In genomic region chr7:50068850-50069551, GRCh38 we compare ENCODE assay signal across 8 cellular contexts. TPM values are rescaled to one million over a fixed set of nuclear protein-coding genes. Genes with fewer than 3 reads are reported as not detected.
DNase-seq lines count a peak whose midpoint lies in the region; ATAC-seq, FAIRE-seq and TF ChIP-seq lines count a peak whose summit lies in the region.

No MANE protein-coding gene starts in this region.

- 0% methylated on average over 6 of the region's 6 CpGs for WGBS in GM12878 (ENCODE audit: insufficient coverage, insufficient replicate concordance, low lambda C conversion rate, missing lambda C conversion rate)
- 1 to 3% (median 1%) methylated on average over 6 of the region's 6 CpGs for WGBS in stomach, 5 donors

- SMC1A ChIA-PET in GM12878 (lab: Charles Lee; ENCODE audit: uncharacterized antibody, unreplicated experiment) = interaction anchor here (0.9 to 1.8 kb wide), 3 partner anchors 13 to 20 kb away, joined by 3 to 6 read pairs (median 5); no protein-coding TSS in a partner anchor

- H3K4me1 Mint-ChIP-seq in activated CD8-positive, alpha-beta memory T cell treated with anti-CD3 and anti-CD28 coated beads, Interleukin-2, amount 10 ng/mL, durations not matched to agents 7 days and 5 days = peaks cover 13% of the 10 kb centered on the region

- RAD21 ChIA-PET in GM12878 (lab: Charles Lee; ENCODE audit: unreplicated experiment) = interaction anchor here (1.0 kb wide), 1 partner anchor 23 kb away, joined by 3 read pairs; no protein-coding TSS in a partner anchor

- H3K4me1 ChIP-seq in GM12878 (ENCODE audit: control insufficient read depth, insufficient read depth, low read length) (peaks cover 5% of the 10 kb centered on the region), keratinocyte (ENCODE audit: control insufficient read depth, extremely low read depth, insufficient read depth, low read length) (peaks cover 13% of the 10 kb centered on the region), stomach (peaks cover 5 to 20% (median 15%) of the 10 kb centered on the region in 4 donors)

- peak; percentile 74 for ATAC-seq in activated CD8-positive, alpha-beta memory T cell treated with anti-CD3 and anti-CD28 coated beads, Interleukin-2, amount 10 ng/mL, durations not matched to agents 7 days and 5 days
- peak; percentile 64 for ATAC-seq in HG02852 (IDR thresholded peaks at IDR 0.05; ENCODE audit: unreplicated experiment)
- ATAC-seq in GM12878 = peak; percentile 84

- TF ChIP-seq RAD21 in GM12878 (IDR thresholded peaks at IDR 0.05; ENCODE audit: insufficient read depth, low read depth, low read length) = no peak

- H3K4me3 Mint-ChIP-seq in activated CD8-positive, alpha-beta memory T cell treated with anti-CD3 and anti-CD28 coated beads, Interleukin-2, amount 10 ng/mL, durations not matched to agents 7 days and 5 days = peak overlapping the region; percentile 71

- peaks cover 2% of the 10 kb centered on the region for H3K36me3 Mint-ChIP-seq in activated CD8-positive, alpha-beta memory T cell treated with anti-CD3 and anti-CD28 coated beads, Interleukin-2, amount 10 ng/mL, durations not matched to agents 7 days and 5 days

- TF ChIP-seq POLR2A in GM12878 (IDR thresholded peaks at IDR 0.05; ENCODE audit: low read depth, low read length) (no peak), stomach (IDR thresholded peaks at IDR 0.05) (no peak)

- peak overlapping the region; percentile 88 for H2AFZ ChIP-seq in GM12878 (ENCODE audit: control insufficient read depth, low read depth, low read length)
- peak overlapping the region; percentile 86 for H2AFZ ChIP-seq in keratinocyte (ENCODE audit: control insufficient read depth, low read length)

- H3K27ac ChIP-seq in GM12878 (ENCODE audit: control insufficient read depth, insufficient read depth) (no peak overlapping the region), keratinocyte (ENCODE audit: control insufficient read depth, insufficient read depth, low read length) (peak overlapping the region; percentile 19), stomach (peak overlapping the region; percentile 56 to 81 (median 77))

- POLR2A ChIA-PET in GM12878 (lab: Charles Lee) = interaction anchor here (1.2 kb wide), 1 partner anchor 14 kb away, joined by 3 read pairs; no protein-coding TSS in a partner anchor

- H3K9ac ChIP-seq in GM12878 (ENCODE audit: control insufficient read depth, insufficient read depth, low read length) (no peak overlapping the region; the same call in none of the 2 replicates), keratinocyte (ENCODE audit: control insufficient read depth, extremely low read depth, insufficient read depth, low read length) (peak overlapping the region; percentile 34)

- FAIRE-seq in GM12878 (lab: Jason Lieb, UNC) (no peak), keratinocyte (lab: Jason Lieb, UNC) (peak; percentile 77)

- H3K4me3 ChIP-seq in GM12878 (peak overlapping the region; percentile 45; the same call in 1 of the 2 replicates), keratinocyte (ENCODE audit: control insufficient read depth in 2 of 3, extremely low read depth in 1 of 3, insufficient read depth in 2 of 3, low read depth in 1 of 3, low read length in 3 of 3) (peak overlapping the region; percentile 29 to 75 (median 68)), stomach (peak overlapping the region; percentile 48 to 53 (median 48))

- dilution Hi-C loops in keratinocyte (cut with MboI; ENCODE audit: extremely low pct_ligation_motif_present, low sequenced_read_pairs) = no loop called here

- H3K9me3 ChIP-seq in GM12878 (replicated peaks; ENCODE audit: control insufficient read depth, insufficient read depth, low read length) (peaks cover 12% of the 10 kb centered on the region; the same call in 2 of the 3 replicates), keratinocyte (ENCODE audit: control insufficient read depth, low read depth, low read length) (no peaks in the 10 kb centered on the region), stomach (peaks cover 0 to 28% (median 21%) of the 10 kb centered on the region in 4 donors)

- H3K36me3 ChIP-seq in GM12878 (ENCODE audit: control insufficient read depth in 2 of 2, insufficient read depth in 2 of 2, low read length in 1 of 2) (no peaks in the 10 kb centered on the region), keratinocyte (ENCODE audit: control insufficient read depth in 2 of 2, extremely low read depth in 1 of 2, insufficient read depth in 2 of 2, low read length in 2 of 2) (no peaks in the 10 kb centered on the region), stomach (no peaks in the 10 kb centered on the region)

- H3K4me2 ChIP-seq in GM12878 (ENCODE audit: control insufficient read depth, insufficient read depth) = peak overlapping the region; percentile 85
- H3K4me2 ChIP-seq in keratinocyte (ENCODE audit: control insufficient read depth, extremely low read depth, insufficient read depth, low read depth, low read length) = peak overlapping the region; percentile 91

- H3K79me2 ChIP-seq in GM12878 (ENCODE audit: control insufficient read depth, insufficient read depth, low read length) = no peaks in the 10 kb centered on the region
- H3K79me2 ChIP-seq in keratinocyte (ENCODE audit: control insufficient read depth, insufficient read depth, low read length) = no peaks in the 10 kb centered on the region

- TF ChIP-seq EP300 in GM12878 (IDR thresholded peaks at IDR 0.05; ENCODE audit: borderline replicate concordance in 1 of 2, control insufficient read depth in 1 of 2, low read depth in 2 of 2, low read length in 2 of 2) = no peak
- TF ChIP-seq EP300 in stomach (IDR thresholded peaks at IDR 0.05) = no peak

- peaks cover 10% of the 10 kb centered on the region for H3K9me3 Mint-ChIP-seq in activated CD8-positive, alpha-beta memory T cell treated with anti-CD3 and anti-CD28 coated beads, Interleukin-2, amount 10 ng/mL, durations not matched to agents 7 days and 5 days (ENCODE audit: low read depth)

- no peaks in the 10 kb centered on the region for H3K9me1 ChIP-seq in keratinocyte (ENCODE audit: control insufficient read depth, extremely low read depth, insufficient read depth, low read length)

- DNase-seq in activated CD8-positive, alpha-beta memory T cell treated with anti-CD3 and anti-CD28 coated beads, Interleukin-2, amount 10 ng/mL, durations not matched to agents 7 days and 5 days = peak; percentile 44
- DNase-seq in activated CD8-positive, alpha-beta memory T cell treated with anti-CD3 and anti-CD28 coated beads, Interleukin-2, amount 50 U/mL, for 4 hours = no peak
- DNase-seq in NCI-H446 treated with DMSO at 0.1 percent for 48 hours (lab: John Stamatoyannopoulos, UW) (peak; percentile 9), GM12878 (ENCODE audit: low read depth, low spot score) (peak; percentile 9), keratinocyte (ENCODE audit: low read depth, low spot score) (peak; percentile 7), stomach (peak; percentile 54), HUDEP-2 (lab: John Stamatoyannopoulos, UW; ENCODE audit: unreplicated experiment in 76 of 76) (no peak)

- CTCF ChIA-PET in activated CD8-positive, alpha-beta memory T cell treated with anti-CD3 and anti-CD28 coated beads, Interleukin-2, amount 10 ng/mL, durations not matched to agents 7 days and 5 days (lab: Charles Lee) = interaction anchor here (1.0 to 1.5 kb wide), 2 partner anchors 24 to 42 kb away, joined by 3 to 4 read pairs; partner anchors contain the start of gene ZPBP
- CTCF ChIA-PET in GM12878 (lab: Yijun Ruan, JAX) = interaction anchor here (1.4 to 1.8 kb wide), 2 partner anchors 24 to 1093 kb away, joined by 5 to 7 read pairs; partner anchors contain the start of gene ZPBP

- in situ Hi-C loops in GM12878 (cut with MboI) = no loop called here

- H3K27ac Mint-ChIP-seq in activated CD8-positive, alpha-beta memory T cell treated with anti-CD3 and anti-CD28 coated beads, Interleukin-2, amount 10 ng/mL, durations not matched to agents 7 days and 5 days = peak overlapping the region; percentile 49

- H4K20me1 ChIP-seq in GM12878 (ENCODE audit: control insufficient read depth, insufficient read depth) = no peaks in the 10 kb centered on the region
- H4K20me1 ChIP-seq in keratinocyte (ENCODE audit: control insufficient read depth, extremely low read depth, insufficient read depth, low read length) = no peaks in the 10 kb centered on the region

- H3K27me3 ChIP-seq in GM12878 (replicated peaks in 1 of 2; ENCODE audit: control insufficient read depth in 2 of 2, insufficient read depth in 2 of 2, low read length in 1 of 2) (no peaks in the 10 kb centered on the region), keratinocyte (ENCODE audit: control insufficient read depth, extremely low read depth, insufficient read depth, low read length) (no peaks in the 10 kb centered on the region), stomach (no peaks in the 10 kb centered on the region)

- no TSS peak for BruUV-seq in GM12878 (replicated peaks; lab: Mats Ljungman, UMichigan)

- peaks cover 7% of the 10 kb centered on the region for H3K27me3 Mint-ChIP-seq in activated CD8-positive, alpha-beta memory T cell treated with anti-CD3 and anti-CD28 coated beads, Interleukin-2, amount 10 ng/mL, durations not matched to agents 7 days and 5 days

- intact Hi-C loops in GM12878 (cut with micrococcal nuclease; ENCODE audit: unreplicated experiment) = no loop called here
- intact Hi-C loops in stomach (cut with DNase I; ENCODE audit: low total_unique reads) = no loop called here

- TF ChIP-seq CTCF in GM12878 (IDR thresholded peaks at IDR 0.05 in 2 of 3, conservative IDR thresholded peaks at IDR 0.05 in 1 of 3; ENCODE audit: control insufficient read depth in 2 of 3, extremely low read depth in 1 of 3, insufficient read depth in 1 of 3, low read depth in 3 of 3, low read length in 3 of 3) = no peak
- TF ChIP-seq CTCF in keratinocyte (optimal IDR thresholded peaks at IDR 0.05 in 1 of 3, IDR thresholded peaks at IDR 0.05 in 1 of 3, conservative IDR thresholded peaks at IDR 0.05 in 1 of 3; ENCODE audit: extremely low read depth in 1 of 3, insufficient read depth in 2 of 3, low read length in 3 of 3) = no peak
- TF ChIP-seq CTCF in stomach (IDR thresholded peaks at IDR 0.05) = no peak

RNA-seq across cellular contexts. Expression of gene ZPBP, which starts 24.0 kb away (rescaled TPM):
- not detected for total RNA-seq in activated CD8-positive, alpha-beta memory T cell treated with anti-CD3 and anti-CD28 coated beads, Interleukin-2, amount 10 ng/mL, durations not matched to agents 7 days and 5 days
- not detected in 2 replicates for total RNA-seq in GM12878 (2013; cell fraction: nucleolus; rRNA removed)
- total RNA-seq in GM12878 (2014; rRNA removed) = not detected in 2 replicates
- total RNA-seq in GM12878 (2014; rRNA removed; fragmentation: Illumina TruSeq; extraction: Trizol) = not detected in 2 replicates
- not detected in 2 replicates for total RNA-seq in GM12878 (2021)
- not detected for polyA plus RNA-seq in GM12878 (2011; ENCODE audit: low read depth)
- polyA plus RNA-seq in GM12878 (2011; rRNA removed) = not detected in 2 replicates
- polyA plus RNA-seq in GM12878 (2011; cell fraction: cytosol; rRNA removed) = not detected in 2 replicates
- polyA plus RNA-seq in GM12878 (2011; cell fraction: nucleus; rRNA removed) = not detected in 2 replicates
- not detected in 2 replicates for polyA plus RNA-seq in GM12878 (2012)
- not detected in 2 replicates for polyA plus RNA-seq in GM12878 (2014; fragmentation: Illumina TruSeq; extraction: Trizol)
- not detected for polyA plus RNA-seq in GM12878 (2014; fragmentation: Nextera tagmentation; extraction: Ambion mirVana)
- polyA plus RNA-seq in GM12878 (2014; rRNA removed) = not detected in 2 replicates
- polyA plus RNA-seq in GM12878 (2016; fragmentation: Nextera tagmentation; extraction: Ambion mirVana) = not detected
- not detected in 2 replicates for polyA minus RNA-seq in GM12878 (2011; rRNA and poly(A)+ RNA removed)
- polyA minus RNA-seq in GM12878 (2011; cell fraction: cytosol; rRNA and poly(A)+ RNA removed) = not detected in 2 replicates
- not detected in 2 replicates for polyA minus RNA-seq in GM12878 (2011; cell fraction: nucleus; rRNA and poly(A)+ RNA removed)
- polyA plus RNA-seq in keratinocyte = not detected in 3 replicates
- not detected for polyA plus RNA-seq in keratinocyte (2011; ENCODE audit: low read depth)
- not detected in 2 replicates for polyA plus RNA-seq in keratinocyte (2011; cell fraction: cytosol; rRNA removed)
- polyA plus RNA-seq in keratinocyte (2011; cell fraction: nucleus; rRNA removed) = not detected in 2 replicates
- polyA plus RNA-seq in keratinocyte (2012; ENCODE audit: low replicate concordance) = not detected in 2 replicates
- polyA minus RNA-seq in keratinocyte = not detected in 3 replicates
- not detected for polyA minus RNA-seq in keratinocyte (2011; cell fraction: cytosol; rRNA and poly(A)+ RNA removed)
- not detected in 2 replicates for polyA minus RNA-seq in keratinocyte (2011; cell fraction: nucleus; rRNA and poly(A)+ RNA removed)
- total RNA-seq in stomach = not detected
- not detected for polyA plus RNA-seq in stomach

Comparison
In these comparisons a context has a peak if more than half of its experiments do, and no peak if none do; other contexts are left out.
1. DNase-seq: peak in activated CD8-positive, alpha-beta memory T cell treated with anti-CD3 and anti-CD28 coated beads, Interleukin-2, amount 10 ng/mL, durations not matched to agents 7 days and 5 days (single experiment), NCI-H446 treated with DMSO at 0.1 percent for 48 hours (single experiment), GM12878 (single experiment), keratinocyte (single experiment) and stomach (single experiment); none in activated CD8-positive, alpha-beta memory T cell treated with anti-CD3 and anti-CD28 coated beads, Interleukin-2, amount 50 U/mL, for 4 hours (single experiment) and HUDEP-2 (0 of 76).
2. Peak in every context shown above with its lines, with median percentiles within 50 percentile points of each other: ATAC-seq and H3K4me3 ChIP-seq.